In genomic region chr2:46849741-46850474, GRCh38 we compare ENCODE assay signal across 10 cellular contexts.
DNase-seq lines count a peak whose midpoint lies in the region; ATAC-seq, FAIRE-seq and TF ChIP-seq lines count a peak whose summit lies in the region.
"Had no signal": no experiment of that assay in that cellular context is flagged by ENCODE, and none has a peak within 500 bp of the region (broad histone marks: within the 10 kb centered on the region; RNA-seq: fewer than 3 reads in every experiment).

No MANE protein-coding gene starts in this region.

- no peaks in the 10 kb centered on the region for H3K27me3 ChIP-seq in GM23338 (ENCODE audit: insufficient read depth)
- no peaks in the 10 kb centered on the region for H3K27me3 ChIP-seq in K562 (ENCODE audit: control insufficient read depth in 2 of 2, insufficient read depth in 2 of 2, low read length in 2 of 2)
- no peaks in the 10 kb centered on the region for H3K27me3 ChIP-seq in right cardiac atrium (ENCODE audit: control insufficient read depth, insufficient read depth)
- no peaks in the 10 kb centered on the region for H3K27me3 ChIP-seq in skeletal muscle satellite cell (ENCODE audit: control insufficient read depth, insufficient read depth, low read length)

- H3K4me3 Mint-ChIP-seq in GM23338 = no peak overlapping the region

- TF ChIP-seq POLR2A in K562 (conservative IDR thresholded peaks at IDR 0.05) = no peak

- no peaks in the 10 kb centered on the region for H3K9me3 Mint-ChIP-seq in GM23338

- peaks cover 2% of the 10 kb centered on the region for H3K4me1 Mint-ChIP-seq in GM23338

- H3K36me3 Mint-ChIP-seq in GM23338 (ENCODE audit: low read depth) = no peaks in the 10 kb centered on the region

- no peak overlapping the region for H3K27ac ChIP-seq in GM23338 (ENCODE audit: low read depth)
- H3K27ac ChIP-seq in K562 (ENCODE audit: extremely low read depth, low read depth, low read length) = peak overlapping the region; percentile 61
- H3K27ac ChIP-seq in right cardiac atrium (ENCODE audit: low read length) = peak overlapping the region; percentile 80

- H3K9ac ChIP-seq in K562 (ENCODE audit: insufficient read depth in 1 of 2, low read depth in 2 of 2, low read length in 2 of 2) (peak overlapping the region; percentile 53 to 82; a peak in 3 of 4 replicates), skeletal muscle satellite cell (ENCODE audit: low read depth, low read length) (peak overlapping the region; percentile 34)

- H3K27me3 Mint-ChIP-seq in GM23338 (ENCODE audit: insufficient read depth, low read depth, poor library complexity) = peaks cover 11% of the 10 kb centered on the region

- no peaks in the 10 kb centered on the region for H3K9me1 ChIP-seq in K562 (ENCODE audit: control insufficient read depth, insufficient read depth, low read length)

- in situ Hi-C loops in K562 (cut with MboI) = no loop called here

- H3K27ac Mint-ChIP-seq in GM23338 = no peak overlapping the region

- no peak overlapping the region for H3K4me2 ChIP-seq in GM23338
- peak overlapping the region; percentile 66 for H3K4me2 ChIP-seq in K562 (ENCODE audit: insufficient read depth, low read length)
- H3K4me2 ChIP-seq in skeletal muscle satellite cell (ENCODE audit: low read length) = no peak overlapping the region

- no peaks in the 10 kb centered on the region for H3F3A ChIP-seq in GM23338 (replicated peaks; ENCODE audit: low read depth)

- FAIRE-seq in K562 (lab: Jason Lieb, UNC) = peak; percentile 95

- DNase-seq in GM23338 (ENCODE audit: low spot score) (no peak), K562 (ENCODE audit: extremely low read depth in 1 of 4, low spot score in 3 of 4) (peak; percentile 80 to 92 (median 86)), right cardiac atrium (peak; percentile 85 to 91 (median 89)), NCI-H748 treated with DMSO at 0.1 percent for 48 hours (lab: John Stamatoyannopoulos, UW) (no peak)
- DNase-seq in stimulated activated CD4-positive, alpha-beta T cell treated with anti-CD3 and anti-CD28 coated beads, Interleukin-4, amount 100 ng/mL, for 1 hour = no peak
- DNase-seq: activated T-cell treated with anti-CD3 and anti-CD28 coated beads for 4 hours; stimulated activated CD4-positive, alpha-beta T cell treated with anti-CD3 and anti-CD28 coated beads, Interleukin-1b, Interleukin-23, amount 100 ng/mL, for 48 hours had no signal

- intact Hi-C loops in K562 (cut with micrococcal nuclease) = loop anchor here (1.0 kb wide), 1 partner anchor 26 kb away; no protein-coding TSS in a partner anchor
- intact Hi-C loops in right cardiac atrium (cut with DNase I) = loop anchor here in 1 of 4 donors (5.0 kb wide), 1 partner anchor 38 kb away; no protein-coding TSS in a partner anchor

- ATAC-seq in GM23338 (0 out of 3 replicates have a peak, but pooled peaks have one; percentile 19), K562 (peak; percentile 92), right cardiac atrium (peak; percentile 50 to 55), GM19397 (IDR thresholded peaks at IDR 0.05; ENCODE audit: unreplicated experiment) (no peak), GM18873 (IDR thresholded peaks at IDR 0.05; ENCODE audit: low FRiP score, unreplicated experiment) (no peak)

- no peaks in the 10 kb centered on the region for H3K79me2 ChIP-seq in GM23338 (replicated peaks; ENCODE audit: insufficient read depth)
- no peaks in the 10 kb centered on the region for H3K79me2 ChIP-seq in K562 (ENCODE audit: control insufficient read depth, insufficient read depth, low read length)

- CTCF ChIA-PET in K562 (lab: Yijun Ruan, JAX; ENCODE audit: low intra/inter-chr PET ratio) = no interaction called here

- H4K20me1 ChIP-seq in GM23338 (replicated peaks; ENCODE audit: insufficient read depth) (no peaks in the 10 kb centered on the region), K562 (replicated peaks; ENCODE audit: control insufficient read depth, insufficient read depth, low read length) (no peaks in the 10 kb centered on the region)

- under 1% methylated on average over 11 of the region's 11 CpGs for WGBS in K562 (ENCODE audit: insufficient coverage, low coverage, missing lambda C conversion rate)
- 15% methylated on average over 11 of the region's 11 CpGs for WGBS in right cardiac atrium

- BruUV-seq in K562 (replicated peaks; lab: Mats Ljungman, UMichigan) = no TSS peak

- H3K36me3 ChIP-seq in GM23338 (ENCODE audit: insufficient read depth) (no peaks in the 10 kb centered on the region), K562 (ENCODE audit: control insufficient read depth, insufficient read depth, low read length) (no peaks in the 10 kb centered on the region), skeletal muscle satellite cell (ENCODE audit: insufficient read depth, low read length) (no peaks in the 10 kb centered on the region)

- POLR2A ChIA-PET in K562 (lab: Yijun Ruan, JAX) = interaction anchor here (0.6 to 1.2 kb wide), 6 partner anchors 8 to 312 kb away, joined by 3 to 7 read pairs (median 4); no protein-coding TSS in a partner anchor

- H3K9me2 ChIP-seq in GM23338 (ENCODE audit: insufficient read depth) = no peaks in the 10 kb centered on the region

- TF ChIP-seq EP300 in K562 (IDR thresholded peaks at IDR 0.05; ENCODE audit: low read length) = peak; percentile 38; the same call in 1 of the 2 replicates

- no peak for TF ChIP-seq CTCF in GM23338 (conservative IDR thresholded peaks at IDR 0.05; ENCODE audit: low read depth in 2 of 2)
- no peak for TF ChIP-seq CTCF in K562 (IDR thresholded peaks at IDR 0.05 in 2 of 3, conservative IDR thresholded peaks at IDR 0.05 in 1 of 3; ENCODE audit: insufficient read depth in 2 of 3, low read depth in 1 of 3, low read length in 3 of 3)

- TF ChIP-seq RAD21 in K562 (CRISPR knock-in tag; conservative IDR thresholded peaks at IDR 0.05 in 1 of 2, IDR thresholded peaks at IDR 0.05 in 1 of 2) = no peak

- H2AFZ ChIP-seq in GM23338 (no peak overlapping the region), K562 (ENCODE audit: low read depth, low read length) (peak overlapping the region; percentile 88)

- H3K9me3 ChIP-seq in K562 (replicated peaks; ENCODE audit: control insufficient read depth, insufficient read depth, low read depth, low read length) = no peaks in the 10 kb centered on the region
- no peaks in the 10 kb centered on the region for H3K9me3 ChIP-seq in right cardiac atrium (ENCODE audit: control insufficient read depth, low read length)
- H3K9me3 ChIP-seq in skeletal muscle satellite cell (replicated peaks; ENCODE audit: low read length) = no peaks in the 10 kb centered on the region

- no peaks in the 10 kb centered on the region for H3K4me1 ChIP-seq in GM23338 (ENCODE audit: insufficient read depth)
- H3K4me1 ChIP-seq in K562 (replicated peaks in 1 of 2; ENCODE audit: control insufficient read depth in 2 of 2, insufficient read depth in 2 of 2, low read length in 2 of 2) = peaks cover 40 to 47% of the 10 kb centered on the region in 2 experiments
- H3K4me1 ChIP-seq in right cardiac atrium (ENCODE audit: control insufficient read depth, insufficient read depth, low read length) = peaks cover 50% of the 10 kb centered on the region
- peaks cover 77% of the 10 kb centered on the region for H3K4me1 ChIP-seq in skeletal muscle satellite cell (ENCODE audit: control insufficient read depth, insufficient read depth, low read length)

- H3K4me3 ChIP-seq in GM23338 (no peak overlapping the region), K562 (no peak overlapping the region), right cardiac atrium (ENCODE audit: low read length) (no peak overlapping the region), skeletal muscle satellite cell (ENCODE audit: low read length) (no peak overlapping the region)

TF ChIP-seq in GM23338, 12 proteins besides CTCF, POLR2A, EP300 and RAD21 (continues in another document):
- TF ChIP-seq ZNF331 (CRISPR knock-in tag; IDR thresholded peaks at IDR 0.05; ENCODE audit: low read depth) (no peak), EZH2phosphoT487 (IDR thresholded peaks at IDR 0.05; ENCODE audit: unreplicated experiment) (no peak), STAT1 (IDR thresholded peaks at IDR 0.05; ENCODE audit: unreplicated experiment) (no peak), ZNF114 (CRISPR knock-in tag; IDR thresholded peaks at IDR 0.05) (no peak), EZH2 (IDR thresholded peaks at IDR 0.05; ENCODE audit: low read depth, unreplicated experiment) (no peak), CREB1 (CRISPR knock-in tag; IDR thresholded peaks at IDR 0.05; ENCODE audit: low read depth) (no peak)

TF ChIP-seq in K562, 482 proteins besides CTCF, POLR2A, EP300 and RAD21 (continues in another document):
- peak; percentile 52; the same call in 1 of the 2 replicates for TF ChIP-seq TEAD4 (IDR thresholded peaks at IDR 0.05; ENCODE audit: low read length)
- TF ChIP-seq TEAD4 (CRISPR knock-in tag; IDR thresholded peaks at IDR 0.05; ENCODE audit: borderline replicate concordance) = no peak
- 0 out of 4 replicates have a peak, but pooled peaks of 1 of the 2 experiments have one; percentile 33 for TF ChIP-seq KDM1A (IDR thresholded peaks at IDR 0.05)
- TF ChIP-seq, protein P1, sequence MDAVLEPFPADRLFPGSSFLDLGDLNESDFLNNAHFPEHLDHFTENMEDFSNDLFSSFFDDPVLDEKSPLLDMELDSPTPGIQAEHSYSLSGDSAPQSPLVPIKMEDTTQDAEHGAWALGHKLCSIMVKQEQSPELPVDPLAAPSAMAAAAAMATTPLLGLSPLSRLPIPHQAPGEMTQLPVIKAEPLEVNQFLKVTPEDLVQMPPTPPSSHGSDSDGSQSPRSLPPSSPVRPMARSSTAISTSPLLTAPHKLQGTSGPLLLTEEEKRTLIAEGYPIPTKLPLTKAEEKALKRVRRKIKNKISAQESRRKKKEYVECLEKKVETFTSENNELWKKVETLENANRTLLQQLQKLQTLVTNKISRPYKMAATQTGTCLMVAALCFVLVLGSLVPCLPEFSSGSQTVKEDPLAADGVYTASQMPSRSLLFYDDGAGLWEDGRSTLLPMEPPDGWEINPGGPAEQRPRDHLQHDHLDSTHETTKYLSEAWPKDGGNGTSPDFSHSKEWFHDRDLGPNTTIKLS (IDR thresholded peaks at IDR 0.05; ENCODE audit: borderline replicate concordance, low read depth) = peak; percentile 55; the same call in 1 of the 2 replicates

Comparison
In these comparisons a context has a peak if more than half of its experiments do, and no peak if none do; other contexts are left out.
1. ATAC-seq: peak in GM23338 (single experiment), K562 (single experiment) and right cardiac atrium (2 of 2); none in GM19397 (single experiment) and GM18873 (single experiment).
2. DNase-seq: peak in K562 (4 of 4) and right cardiac atrium (3 of 3); none in GM23338 (single experiment), NCI-H748 treated with DMSO at 0.1 percent for 48 hours (single experiment) and stimulated activated CD4-positive, alpha-beta T cell treated with anti-CD3 and anti-CD28 coated beads, Interleukin-4, amount 100 ng/mL, for 1 hour (single experiment).